ENCODE assay signal across 9 cellular contexts in genomic region chr1:42765271-42765670, GRCh38. TPM values are rescaled to one million over a fixed set of nuclear protein-coding genes. Genes with fewer than 3 reads are reported as not detected.
DNase-seq lines count a peak whose midpoint lies in the region; ATAC-seq and TF ChIP-seq lines count a peak whose summit lies in the region.
"Had no signal": no experiment of that assay in that cellular context is flagged by ENCODE, and none has a peak within 500 bp of the region (broad histone marks: within the 10 kb centered on the region; RNA-seq: fewer than 3 reads in every experiment).

No MANE protein-coding gene starts in this region.

- peaks cover 17% of the 10 kb centered on the region for H3K36me3 ChIP-seq in WERI-Rb-1
- H3K36me3 ChIP-seq in smooth muscle cell (ENCODE audit: low read depth), result peaks cover 4% of the 10 kb centered on the region

- TF ChIP-seq CTCF in GM12875 (IDR thresholded peaks at IDR 0.05; ENCODE audit: borderline replicate concordance, insufficient read depth, low read depth, low read length), result no peak
- TF ChIP-seq CTCF in WERI-Rb-1 (IDR thresholded peaks at IDR 0.05; ENCODE audit: low read depth, low read length), result no peak
- TF ChIP-seq CTCF in smooth muscle cell (IDR thresholded peaks at IDR 0.05; ENCODE audit: borderline replicate concordance, insufficient read depth, poor library complexity, severe bottlenecking), result no peak

- DNase-seq in WERI-Rb-1 (no peak), iris pigment epithelial cell (ENCODE audit: low read depth) (peak; percentile 38), smooth muscle cell (lab: John Stamatoyannopoulos, UW; ENCODE audit: unreplicated experiment) (no peak), DMS53 treated with DMSO at 0.1 percent for 48 hours (lab: John Stamatoyannopoulos, UW; ENCODE audit: unreplicated experiment) (no peak)
- DNase-seq in stimulated activated CD4-positive, alpha-beta T cell treated with anti-CD3 and anti-CD28 coated beads, Interleukin-4, amount 100 ng/mL, for 1 hour, result no peak
- no peak for DNase-seq in activated CD4-positive, alpha-beta T cell treated with anti-CD3 and anti-CD28 coated beads, Interleukin-2, amount 50 U/mL, for 4 hours

- H3K4me3 ChIP-seq in GM12875 (ENCODE audit: low read depth, low read length), result peak overlapping the region; percentile 87
- H3K4me3 ChIP-seq in WERI-Rb-1 (ENCODE audit: low read depth, low read length), result peak overlapping the region; percentile 95; the same call in 1 of the 2 replicates
- peak overlapping the region; percentile 79 for H3K4me3 ChIP-seq in smooth muscle cell

- H3K27ac ChIP-seq in WERI-Rb-1 (no peak overlapping the region), smooth muscle cell (ENCODE audit: low read depth) (peak overlapping the region; percentile 74)

- peak overlapping the region; percentile 98 for H3K4me2 ChIP-seq in smooth muscle cell

- H3K4me1 ChIP-seq in smooth muscle cell (ENCODE audit: low read depth), result peaks cover 9% of the 10 kb centered on the region

- 16% methylated on average over 7 of the region's 7 CpGs for WGBS in smooth muscle cell (ENCODE audit: low lambda C conversion rate)

- no peak for ATAC-seq in HG02610 (IDR thresholded peaks at IDR 0.05; ENCODE audit: unreplicated experiment)

- peaks cover 88% of the 10 kb centered on the region for H3K79me2 ChIP-seq in smooth muscle cell (ENCODE audit: low read depth)

- peaks cover 7% of the 10 kb centered on the region for H3F3A ChIP-seq in smooth muscle cell (ENCODE audit: low read depth)

- peak overlapping the region; percentile 11 for H2AFZ ChIP-seq in smooth muscle cell (ENCODE audit: low read depth)

- H3K27me3 ChIP-seq in WERI-Rb-1 (ENCODE audit: insufficient read depth, low read depth, severe bottlenecking) (no peaks in the 10 kb centered on the region), smooth muscle cell (ENCODE audit: low read depth) (no peaks in the 10 kb centered on the region)

- H3K9me3 ChIP-seq in WERI-Rb-1 (ENCODE audit: severe bottlenecking) (no peaks in the 10 kb centered on the region), smooth muscle cell (replicated peaks; ENCODE audit: low read depth) (no peaks in the 10 kb centered on the region)

- peak overlapping the region; percentile 88 for H3K9ac ChIP-seq in smooth muscle cell (ENCODE audit: low read depth)

- peaks cover 50% of the 10 kb centered on the region for H4K20me1 ChIP-seq in smooth muscle cell (ENCODE audit: low read depth)

RNA-seq across cellular contexts. Expression of gene P3H1, which starts 1.6 kb away (rescaled TPM):
- 256 and 273 TPM in 2 replicates for total RNA-seq in smooth muscle cell
- polyA plus RNA-seq in smooth muscle cell, result 336 and 535 TPM in 2 replicates

RNA-seq across cellular contexts. Expression of gene C1orf50, which starts 1.8 kb away (rescaled TPM):
- total RNA-seq in smooth muscle cell, result 1.8 and 7.3 TPM in 2 replicates
- polyA plus RNA-seq in smooth muscle cell, result 9.7 and 11.5 TPM in 2 replicates

RNA-seq across cellular contexts. Expression of gene TMEM269, which starts 19.5 kb away (rescaled TPM):
- total RNA-seq in smooth muscle cell, result 0.09 and 0.36 TPM in 2 replicates
- 0.09 and 0.15 TPM in 2 replicates for polyA plus RNA-seq in smooth muscle cell

RNA-seq across cellular contexts. Expression of gene CLDN19, which starts 25.2 kb away (rescaled TPM):
- 0.67 and 1.0 TPM in 2 replicates for total RNA-seq in smooth muscle cell
- 2.4 and 2.9 TPM in 2 replicates for polyA plus RNA-seq in smooth muscle cell
- total RNA-seq: ureter had no signal

RNA-seq across cellular contexts. Expression of gene ERMAP, which starts 51.7 kb away (rescaled TPM):
- total RNA-seq in smooth muscle cell, result 5.1 and 11.8 TPM in 2 replicates
- polyA plus RNA-seq in smooth muscle cell, result 4.1 and 4.6 TPM in 2 replicates
